Comparison of ENCODE assay signal across 1 cellular context in genomic region chr14:73949752-73950734, GRCh38.
A peak's percentile ranks its signal among the peaks of the same experiment; 100 is the strongest.
TF ChIP-seq lines count a peak whose summit lies in the region.

Gene COQ6, plus strand, starts transcription at chr14:73950302. Its CDS starts 31 bp downstream, at chr14:73950333.
Gene FAM161B, minus strand, starts transcription at chr14:73950094. Its CDS starts 68 bp downstream, at chr14:73950026.

TF ChIP-seq in HepG2, 621 proteins besides CTCF, POLR2A, EP300 and RAD21 (continued from another document and continues in another):
- TF ChIP-seq, protein P1, sequence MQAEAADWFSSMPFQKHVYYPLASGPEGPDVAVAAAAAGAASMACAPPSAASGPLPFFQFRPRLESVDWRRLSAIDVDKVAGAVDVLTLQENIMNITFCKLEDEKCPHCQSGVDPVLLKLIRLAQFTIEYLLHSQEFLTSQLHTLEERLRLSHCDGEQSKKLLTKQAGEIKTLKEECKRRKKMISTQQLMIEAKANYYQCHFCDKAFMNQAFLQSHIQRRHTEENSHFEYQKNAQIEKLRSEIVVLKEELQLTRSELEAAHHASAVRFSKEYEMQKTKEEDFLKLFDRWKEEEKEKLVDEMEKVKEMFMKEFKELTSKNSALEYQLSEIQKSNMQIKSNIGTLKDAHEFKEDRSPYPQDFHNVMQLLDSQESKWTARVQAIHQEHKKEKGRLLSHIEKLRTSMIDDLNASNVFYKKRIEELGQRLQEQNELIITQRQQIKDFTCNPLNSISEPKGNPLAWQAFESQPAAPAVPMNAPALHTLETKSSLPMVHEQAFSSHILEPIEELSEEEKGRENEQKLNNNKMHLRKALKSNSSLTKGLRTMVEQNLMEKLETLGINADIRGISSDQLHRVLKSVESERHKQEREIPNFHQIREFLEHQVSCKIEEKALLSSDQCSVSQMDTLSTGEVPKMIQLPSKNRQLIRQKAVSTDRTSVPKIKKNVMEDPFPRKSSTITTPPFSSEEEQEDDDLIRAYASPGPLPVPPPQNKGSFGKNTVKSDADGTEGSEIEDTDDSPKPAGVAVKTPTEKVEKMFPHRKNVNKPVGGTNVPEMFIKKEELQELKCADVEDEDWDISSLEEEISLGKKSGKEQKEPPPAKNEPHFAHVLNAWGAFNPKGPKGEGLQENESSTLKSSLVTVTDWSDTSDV (CRISPR knock-in tag; IDR thresholded peaks at IDR 0.05), result no peak
- peak; percentile 60 for TF ChIP-seq ZBTB2 (CRISPR knock-in tag; IDR thresholded peaks at IDR 0.05; ENCODE audit: low read depth)
- peak; percentile 85 for TF ChIP-seq ARNT2 (CRISPR knock-in tag; IDR thresholded peaks at IDR 0.05; ENCODE audit: low read depth)
- peak; percentile 15; the same call in 1 of the 2 replicates for TF ChIP-seq ZBTB21 (CRISPR knock-in tag; IDR thresholded peaks at IDR 0.05)
- no peak for TF ChIP-seq ZNF143 (CRISPR knock-in tag; IDR thresholded peaks at IDR 0.05)
- TF ChIP-seq TEF (CRISPR knock-in tag; IDR thresholded peaks at IDR 0.05), result no peak
- TF ChIP-seq TCF7L2 (IDR thresholded peaks at IDR 0.05; ENCODE audit: low read depth, low read length), result no peak
- peak; percentile 30; the same call in 1 of the 2 replicates for TF ChIP-seq SNAPC4 (CRISPR knock-in tag; IDR thresholded peaks at IDR 0.05)
- TF ChIP-seq KDM2A (CRISPR knock-in tag; IDR thresholded peaks at IDR 0.05; ENCODE audit: borderline replicate concordance, low read depth), result peak; percentile 96
- TF ChIP-seq CAMTA2 (CRISPR knock-in tag; IDR thresholded peaks at IDR 0.05; ENCODE audit: borderline replicate concordance), result 0 out of 2 replicates have a peak, but pooled peaks have one; percentile 76
- no peak for TF ChIP-seq RBAK (CRISPR knock-in tag; IDR thresholded peaks at IDR 0.05)
- peak; percentile 46; the same call in 1 of the 2 replicates for TF ChIP-seq ZNF609 (CRISPR knock-in tag; IDR thresholded peaks at IDR 0.05; ENCODE audit: borderline replicate concordance)
- TF ChIP-seq ZNF674 (CRISPR knock-in tag; IDR thresholded peaks at IDR 0.05; ENCODE audit: low read depth), result no peak
- no peak for TF ChIP-seq TBL1XR1 (IDR thresholded peaks at IDR 0.05; ENCODE audit: borderline replicate concordance, low read length, partially characterized antibody)
- TF ChIP-seq ZNF274 (CRISPR knock-in tag; IDR thresholded peaks at IDR 0.05), result peak; percentile 88; the same call in 1 of the 2 replicates
- peak; percentile 98 for TF ChIP-seq HDAC1 (CRISPR knock-in tag; IDR thresholded peaks at IDR 0.05)
- TF ChIP-seq CEBPB (IDR thresholded peaks at IDR 0.05; ENCODE audit: borderline replicate concordance, low read depth, low read length), result no peak
- no peak for TF ChIP-seq SOX6 (IDR thresholded peaks at IDR 0.05)
- TF ChIP-seq SOX6 (CRISPR knock-in tag; IDR thresholded peaks at IDR 0.05), result peak; percentile 72
- TF ChIP-seq ZNF276 (CRISPR knock-in tag; IDR thresholded peaks at IDR 0.05; ENCODE audit: low read depth), result no peak
- TF ChIP-seq ARID2 (CRISPR knock-in tag; IDR thresholded peaks at IDR 0.05; ENCODE audit: borderline replicate concordance), result peak; percentile 92; the same call in 1 of the 2 replicates
- no peak for TF ChIP-seq ZNF841 (CRISPR knock-in tag; IDR thresholded peaks at IDR 0.05; ENCODE audit: borderline replicate concordance)
- peak; percentile 42; the same call in 1 of the 2 replicates for TF ChIP-seq BCL6 (CRISPR knock-in tag; IDR thresholded peaks at IDR 0.05)
- TF ChIP-seq ZNF225 (CRISPR knock-in tag; IDR thresholded peaks at IDR 0.05), result peak; percentile 86
- TF ChIP-seq, protein P2, sequence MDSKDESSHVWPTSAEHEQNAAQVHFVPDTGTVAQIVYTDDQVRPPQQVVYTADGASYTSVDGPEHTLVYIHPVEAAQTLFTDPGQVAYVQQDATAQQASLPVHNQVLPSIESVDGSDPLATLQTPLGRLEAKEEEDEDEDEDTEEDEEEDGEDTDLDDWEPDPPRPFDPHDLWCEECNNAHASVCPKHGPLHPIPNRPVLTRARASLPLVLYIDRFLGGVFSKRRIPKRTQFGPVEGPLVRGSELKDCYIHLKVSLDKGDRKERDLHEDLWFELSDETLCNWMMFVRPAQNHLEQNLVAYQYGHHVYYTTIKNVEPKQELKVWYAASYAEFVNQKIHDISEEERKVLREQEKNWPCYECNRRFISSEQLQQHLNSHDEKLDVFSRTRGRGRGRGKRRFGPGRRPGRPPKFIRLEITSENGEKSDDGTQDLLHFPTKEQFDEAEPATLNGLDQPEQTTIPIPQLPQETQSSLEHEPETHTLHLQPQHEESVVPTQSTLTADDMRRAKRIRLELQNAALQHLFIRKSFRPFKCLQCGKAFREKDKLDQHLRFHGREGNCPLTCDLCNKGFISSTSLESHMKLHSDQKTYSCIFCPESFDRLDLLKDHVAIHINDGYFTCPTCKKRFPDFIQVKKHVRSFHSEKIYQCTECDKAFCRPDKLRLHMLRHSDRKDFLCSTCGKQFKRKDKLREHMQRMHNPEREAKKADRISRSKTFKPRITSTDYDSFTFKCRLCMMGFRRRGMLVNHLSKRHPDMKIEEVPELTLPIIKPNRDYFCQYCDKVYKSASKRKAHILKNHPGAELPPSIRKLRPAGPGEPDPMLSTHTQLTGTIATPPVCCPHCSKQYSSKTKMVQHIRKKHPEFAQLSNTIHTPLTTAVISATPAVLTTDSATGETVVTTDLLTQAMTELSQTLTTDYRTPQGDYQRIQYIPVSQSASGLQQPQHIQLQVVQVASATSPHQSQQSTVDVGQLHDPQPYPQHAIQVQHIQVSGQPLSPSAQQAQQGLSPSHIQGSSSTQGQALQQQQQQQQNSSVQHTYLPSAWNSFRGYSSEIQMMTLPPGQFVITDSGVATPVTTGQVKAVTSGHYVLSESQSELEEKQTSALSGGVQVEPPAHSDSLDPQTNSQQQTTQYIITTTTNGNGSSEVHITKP (CRISPR knock-in tag; IDR thresholded peaks at IDR 0.05; ENCODE audit: low read depth), result peak; percentile 84
- TF ChIP-seq HMG20B (CRISPR knock-in tag; conservative IDR thresholded peaks at IDR 0.05), result no peak
- TF ChIP-seq MYPOP (CRISPR knock-in tag; IDR thresholded peaks at IDR 0.05), result peak; percentile 70; the same call in 1 of the 2 replicates
- no peak for TF ChIP-seq ZNF234 (CRISPR knock-in tag; conservative IDR thresholded peaks at IDR 0.05)
- TF ChIP-seq PCBP1 (IDR thresholded peaks at IDR 0.05; ENCODE audit: borderline replicate concordance, low read depth, low read length), result peak; percentile 64; the same call in 1 of the 2 replicates
- no peak for TF ChIP-seq ZNF549 (CRISPR knock-in tag; IDR thresholded peaks at IDR 0.05)
- TF ChIP-seq, protein P3, sequence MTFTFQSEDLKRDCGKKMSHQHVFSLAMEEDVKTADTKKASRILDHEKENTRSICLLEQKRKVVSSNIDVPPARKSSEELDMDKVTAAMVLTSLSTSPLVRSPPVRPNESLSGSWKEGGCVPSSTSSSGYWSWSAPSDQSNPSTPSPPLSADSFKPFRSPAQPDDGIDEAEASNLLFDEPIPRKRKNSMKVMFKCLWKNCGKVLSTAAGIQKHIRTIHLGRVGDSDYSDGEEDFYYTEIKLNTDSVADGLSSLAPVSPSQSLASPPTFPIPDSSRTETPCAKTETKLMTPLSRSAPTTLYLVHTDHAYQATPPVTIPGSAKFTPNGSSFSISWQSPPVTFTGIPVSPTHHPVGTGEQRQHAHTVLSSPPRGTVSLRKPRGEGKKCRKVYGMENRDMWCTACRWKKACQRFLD (CRISPR knock-in tag; IDR thresholded peaks at IDR 0.05; ENCODE audit: borderline replicate concordance), result peak; percentile 80; the same call in 1 of the 2 replicates
